ENCODE assay signal across 25 cellular contexts in genomic region chr20:20892328-20892727, GRCh38.
"Had no signal": no experiment of that assay in that cellular context is flagged by ENCODE, and none has a peak within 500 bp of the region (broad histone marks: within the 10 kb centered on the region; RNA-seq: fewer than 3 reads in every experiment).

No MANE protein-coding gene starts in this region.

- H3K9me2 ChIP-seq: SK-N-SH had no signal

- H3K36me3 Mint-ChIP-seq: T-cell had no signal

- H3K4me3 Mint-ChIP-seq: T-cell had no signal

- ATAC-seq: HepG2, T-cell had no signal

- DNase-seq: IMR-90, Karpas-422, KG1, MG63, NCI-H1092, NCI-H1105 treated with DMSO at 0.1 percent for 48 hours, NCI-H1417 treated with DMSO at 0.1 percent for 48 hours, NCI-H146, NCI-H1694 treated with DMSO at 0.1 percent for 48 hours, NCI-H1930, NCI-H2081 treated with DMSO at 0.1 percent for 48 hours, NCI-H2171, NCI-H226, NCI-H446, NCI-H510A, NCI-H524 treated with DMSO at 0.1 percent for 48 hours, NCI-H69, NCI-H774, Right ventricle myocardium superior, RPMI8226, SIG-M5, SK-N-SH, SW 1271, T-cell had no signal

- H3K36me3 ChIP-seq: MG63 had no signal

- H3K27ac Mint-ChIP-seq: T-cell had no signal

- H3K9me3 ChIP-seq: MG63, SK-N-SH had no signal

- H3K4me3 ChIP-seq: MG63 had no signal

- H3K9me3 Mint-ChIP-seq: T-cell had no signal

- H3K4me1 Mint-ChIP-seq: T-cell had no signal

- H3K4me2 ChIP-seq: SK-N-SH had no signal

- H3K27me3 ChIP-seq: MG63 had no signal
